Comparison of ENCODE assay signal across 22 cellular contexts in genomic region chr14:23482814-23483128, GRCh38. TPM values are rescaled to one million over a fixed set of nuclear protein-coding genes. Genes with fewer than 3 reads are reported as not detected.
"Had no signal": no experiment of that assay in that cellular context is flagged by ENCODE, and none has a peak within 500 bp of the region (broad histone marks: within the 10 kb centered on the region; RNA-seq: fewer than 3 reads in every experiment).

No MANE protein-coding gene starts in this region.

- H3K27me3 Mint-ChIP-seq: activated B cell treated with CpG ODN at 0.5 μM for 24 hours; activated CD4-positive, alpha-beta T cell treated with anti-CD3 and anti-CD28 coated beads for 36 hours; activated naive CD8-positive, alpha-beta T cell treated with anti-CD3 and anti-CD28 coated beads, Interleukin-2, amount 50 U/mL, for 24 hours; natural killer cell treated with Interleukin-12 subunit alpha and Interleukin-12 subunit beta and Interleukin-15 and Interleukin-18, amount 100 ng/mL, for 72 hours; stimulated activated naive B cell treated with anti-CD40 and anti-IgM and Interleukin-4, amounts not matched to agents 10 μg/mL and 1 μg/mL and 100 μg/mL, for 72 hours had no signal

- H3K4me2 ChIP-seq: smooth muscle cell had no signal

- H3K27me3 ChIP-seq: cardiac muscle cell, foreskin keratinocyte, sigmoid colon, transverse colon had no signal

- H3K9me3 Mint-ChIP-seq: activated B cell treated with CpG ODN at 0.5 μM for 24 hours; activated naive CD8-positive, alpha-beta T cell treated with anti-CD3 and anti-CD28 coated beads, Interleukin-2, amount 50 U/mL, for 24 hours; activated T-cell treated with anti-CD3 and anti-CD28 coated beads, Interleukin-2, amount 50 U/mL, for 72 hours; natural killer cell treated with Interleukin-12 subunit alpha and Interleukin-12 subunit beta and Interleukin-15 and Interleukin-18, amount 100 ng/mL, for 72 hours; stimulated activated naive B cell treated with anti-CD40 and anti-IgM and Interleukin-4, amounts not matched to agents 10 μg/mL and 1 μg/mL and 100 μg/mL, for 72 hours had no signal

- H3K4me1 Mint-ChIP-seq: activated naive CD8-positive, alpha-beta T cell treated with anti-CD3 and anti-CD28 coated beads, Interleukin-2, amount 50 U/mL, for 24 hours had no signal

- H3K4me3 ChIP-seq: cardiac muscle cell, sigmoid colon, smooth muscle cell, transverse colon had no signal

- H3K27ac ChIP-seq: cardiac muscle cell, foreskin keratinocyte, sigmoid colon, transverse colon had no signal

- H3K4me3 Mint-ChIP-seq: activated B cell treated with CpG ODN at 0.5 μM for 24 hours; activated CD4-positive, alpha-beta T cell treated with anti-CD3 and anti-CD28 coated beads for 36 hours; activated naive CD8-positive, alpha-beta T cell treated with anti-CD3 and anti-CD28 coated beads, Interleukin-2, amount 50 U/mL, for 24 hours; activated T-cell treated with anti-CD3 and anti-CD28 coated beads, Interleukin-2, amount 50 U/mL, for 72 hours; natural killer cell treated with Interleukin-12 subunit alpha and Interleukin-12 subunit beta and Interleukin-15 and Interleukin-18, amount 100 ng/mL, for 72 hours; stimulated activated naive B cell treated with anti-CD40 and anti-IgM and Interleukin-4, amounts not matched to agents 10 μg/mL and 1 μg/mL and 100 μg/mL, for 72 hours had no signal

- ATAC-seq: left ventricle myocardium superior; natural killer cell treated with Interleukin-12 subunit alpha and Interleukin-12 subunit beta and Interleukin-15 and Interleukin-18, amount 100 ng/mL, for 72 hours had no signal

- H3K9me3 ChIP-seq: sigmoid colon, transverse colon had no signal

- H3K4me1 ChIP-seq: foreskin keratinocyte, sigmoid colon, transverse colon had no signal

- H3K27ac Mint-ChIP-seq: activated B cell treated with CpG ODN at 0.5 μM for 24 hours; activated CD4-positive, alpha-beta T cell treated with anti-CD3 and anti-CD28 coated beads for 36 hours; activated naive CD8-positive, alpha-beta T cell treated with anti-CD3 and anti-CD28 coated beads, Interleukin-2, amount 50 U/mL, for 24 hours; activated T-cell treated with anti-CD3 and anti-CD28 coated beads, Interleukin-2, amount 50 U/mL, for 72 hours; natural killer cell treated with Interleukin-12 subunit alpha and Interleukin-12 subunit beta and Interleukin-15 and Interleukin-18, amount 100 ng/mL, for 72 hours had no signal

- DNase-seq: activated B cell treated with CpG ODN at 0.5 μM for 24 hours; activated CD4-positive, alpha-beta T cell treated with anti-CD3 and anti-CD28 coated beads, Interleukin-2, amount 50 U/mL, for 4 hours; activated gamma-delta T cell; activated naive CD4-positive, alpha-beta T cell treated with anti-CD3 and anti-CD28 coated beads, Interleukin-2, amount 50 U/mL, for 16 hours; activated naive CD8-positive, alpha-beta T cell treated with anti-CD3 and anti-CD28 coated beads, Interleukin-2, amount 50 U/mL, for 24 hours; cortex of kidney; effector CD4-positive, alpha-beta T cell; foreskin keratinocyte; left ventricle myocardium superior; mammary epithelial cell; sigmoid colon; stimulated activated CD8-positive, alpha-beta memory T cell treated with anti-CD3 and anti-CD28 coated beads, Interleukin-4, amount 100 ng/mL, for 48 hours; stimulated activated naive B cell treated with anti-CD40 and anti-IgM and Interleukin-4, amounts not matched to agents 10 μg/mL and 1 μg/mL and 100 μg/mL, for 72 hours; T-helper 9 cell; transverse colon had no signal

RNA-seq across cellular contexts. Expression of gene MYH7, which starts 47.3 kb away (rescaled TPM):
- total RNA-seq: activated B cell treated with CpG ODN at 0.5 μM for 24 hours; activated CD8-positive, alpha-beta memory T cell treated with anti-CD3 and anti-CD28 coated beads for 36 hours; foreskin keratinocyte; glomerular endothelial cell; mammary epithelial cell; natural killer cell treated with Interleukin-12 subunit alpha and Interleukin-12 subunit beta and Interleukin-15 and Interleukin-18, amount 100 ng/mL, for 72 hours; smooth muscle cell had no signal
